ENCODE assay signal across 8 cellular contexts in genomic region chrX:48972214-48973164, GRCh38. TPM values are rescaled to one million over a fixed set of nuclear protein-coding genes. Genes with fewer than 3 reads are reported as not detected.
A peak's percentile ranks its signal among the peaks of the same experiment; 100 is the strongest.
DNase-seq lines count a peak whose midpoint lies in the region; ATAC-seq and TF ChIP-seq lines count a peak whose summit lies in the region.

No MANE protein-coding gene starts in this region.

- 0 out of 2 replicates have a peak overlapping the region, but pooled peaks have one; percentile 9 for H3K9ac ChIP-seq in HUES48 (ENCODE audit: low read depth, low read length)

- H3K27me3 Mint-ChIP-seq in Caco-2 (ENCODE audit: insufficient read depth, unreplicated experiment): no peaks in the 10 kb centered on the region

- CTCF ChIA-PET in Caco-2 (lab: Charles Lee): no interaction called here

- intact Hi-C loops in Caco-2 (cut with micrococcal nuclease; ENCODE audit: unreplicated experiment): no loop called here

- POLR2A ChIA-PET in Caco-2 (lab: Charles Lee): no interaction called here

- H3K27ac ChIP-seq in HUES48 (ENCODE audit: low read depth, low read length): peak overlapping the region; percentile 59

- TF ChIP-seq CTCF in Caco-2 (IDR thresholded peaks at IDR 0.05; ENCODE audit: insufficient read depth in 1 of 2, low read depth in 1 of 2, low read length in 1 of 2, severe bottlenecking in 1 of 2, unreplicated experiment in 1 of 2): peak in 1 of 2 experiments; percentile 56
- peak; percentile 68 for TF ChIP-seq CTCF in choroid plexus epithelial cell (conservative IDR thresholded peaks at IDR 0.05; ENCODE audit: low read depth, low read length)

- ATAC-seq in stimulated activated naive CD8-positive, alpha-beta T cell treated with anti-CD3 and anti-CD28 coated beads, Interleukin-15, Interleukin-2, amounts not matched to agents 100 U/mL and 50 U/mL, for 24 hours: peak; percentile 64

- H3K9me3 ChIP-seq in Caco-2 (no peaks in the 10 kb centered on the region), HUES48 (ENCODE audit: control insufficient read depth, insufficient read depth, low read length) (peaks cover 31% of the 10 kb centered on the region)

- no peaks in the 10 kb centered on the region for H3K4me1 Mint-ChIP-seq in Caco-2 (ENCODE audit: low read depth, unreplicated experiment)

- BruUV-seq in Caco-2 (replicated peaks; lab: Mats Ljungman, UMichigan): no TSS peak

- DNase-seq in Caco-2: peak; percentile 26 to 48
- DNase-seq in SKM-1 (lab: John Stamatoyannopoulos, UW; ENCODE audit: unreplicated experiment): peak; percentile 0
- DNase-seq in choroid plexus epithelial cell (ENCODE audit: low read depth): peak; percentile 57
- DNase-seq in left kidney (ENCODE audit: low read depth, low spot score): peak; percentile 54
- DNase-seq in stimulated activated naive CD8-positive, alpha-beta T cell treated with anti-CD3 and anti-CD28 coated beads, Interleukin-15, Interleukin-2, amounts not matched to agents 100 U/mL and 50 U/mL, for 24 hours: peak; percentile 16
- no peak for DNase-seq in DMS153 treated with DMSO at 0.1 percent for 48 hours (lab: John Stamatoyannopoulos, UW; ENCODE audit: unreplicated experiment)
- no peak for DNase-seq in DMS114 treated with DMSO at 0.1 percent for 48 hours (lab: John Stamatoyannopoulos, UW; ENCODE audit: unreplicated experiment)

- H3K4me3 ChIP-seq in Caco-2 (ENCODE audit: low read depth, low read length) (no peak overlapping the region), HUES48 (ENCODE audit: low read depth, low read length) (peak overlapping the region; percentile 76), choroid plexus epithelial cell (ENCODE audit: low read depth, low read length) (peak overlapping the region; percentile 46)

- H3K27me3 ChIP-seq in Caco-2 (replicated peaks; ENCODE audit: control insufficient read depth, insufficient read depth, low read length) (no peaks in the 10 kb centered on the region), HUES48 (ENCODE audit: control insufficient read depth, insufficient read depth, low read length) (no peaks in the 10 kb centered on the region)

- H3K4me3 Mint-ChIP-seq in Caco-2 (ENCODE audit: unreplicated experiment): no peak overlapping the region

- H3K36me3 Mint-ChIP-seq in Caco-2 (ENCODE audit: insufficient read depth, unreplicated experiment): peaks cover 26% of the 10 kb centered on the region

- H3K4me1 ChIP-seq in Caco-2 (no peaks in the 10 kb centered on the region), HUES48 (ENCODE audit: control insufficient read depth, insufficient read depth, low read length) (no peaks in the 10 kb centered on the region)

- H3K36me3 ChIP-seq in Caco-2 (ENCODE audit: control insufficient read depth, insufficient read depth, low read length) (no peaks in the 10 kb centered on the region; the same call in 1 of the 2 replicates), HUES48 (ENCODE audit: control insufficient read depth, insufficient read depth, low read length) (peaks cover 27% of the 10 kb centered on the region)

- no peaks in the 10 kb centered on the region for H3K9me3 Mint-ChIP-seq in Caco-2 (ENCODE audit: unreplicated experiment)

- no peak overlapping the region for H3K27ac Mint-ChIP-seq in Caco-2 (ENCODE audit: unreplicated experiment)

RNA-seq across cellular contexts. Expression of gene KCND1, which starts 0.8 kb away (rescaled TPM):
- 0.88 and 0.97 TPM in 2 replicates for total RNA-seq in Caco-2 (2022)

RNA-seq across cellular contexts. Expression of gene OTUD5, which starts 15.1 kb away (rescaled TPM):
- 40.1 and 40.6 TPM in 2 replicates for total RNA-seq in Caco-2 (2022)

RNA-seq across cellular contexts. Expression of gene GRIPAP1, which starts 29.6 kb away (rescaled TPM):
- 43.1 and 43.6 TPM in 2 replicates for total RNA-seq in Caco-2 (2022)

RNA-seq across cellular contexts. Expression of gene PIM2, which starts 53.7 kb away (rescaled TPM):
- 12.0 and 13.9 TPM in 2 replicates for total RNA-seq in Caco-2 (2022)

Comparison
In these comparisons a context has a peak if more than half of its experiments do, and no peak if none do; other contexts are left out.
1. DNase-seq: peak in Caco-2 (2 of 2), SKM-1 (single experiment), choroid plexus epithelial cell (single experiment), left kidney (single experiment) and stimulated activated naive CD8-positive, alpha-beta T cell treated with anti-CD3 and anti-CD28 coated beads, Interleukin-15, Interleukin-2, amounts not matched to agents 100 U/mL and 50 U/mL, for 24 hours (single experiment); none in DMS153 treated with DMSO at 0.1 percent for 48 hours (single experiment) and DMS114 treated with DMSO at 0.1 percent for 48 hours (single experiment).